In genomic region chr11:6402061-6402470, GRCh38 we compare ENCODE assay signal across 11 cellular contexts. TPM values are rescaled to one million over a fixed set of nuclear protein-coding genes. Genes with fewer than 3 reads are reported as not detected.
DNase-seq lines count a peak whose midpoint lies in the region; ATAC-seq, FAIRE-seq and TF ChIP-seq lines count a peak whose summit lies in the region.
"Had no signal": no experiment of that assay in that cellular context is flagged by ENCODE, and none has a peak within 500 bp of the region (broad histone marks: within the 10 kb centered on the region; RNA-seq: fewer than 3 reads in every experiment).

No MANE protein-coding gene starts in this region.

- no peaks in the 10 kb centered on the region for H3K9me1 ChIP-seq in K562 (ENCODE audit: control insufficient read depth, insufficient read depth, low read length)

- no peak overlapping the region for H3K27ac ChIP-seq in K562 (ENCODE audit: extremely low read depth, low read depth, low read length)
- H3K27ac ChIP-seq in gastroesophageal sphincter = no peak overlapping the region
- H3K27ac ChIP-seq: SJCRH30 had no signal

- DNase-seq in CMK (ENCODE audit: low read depth) (peak; percentile 32), K562 (ENCODE audit: extremely low read depth in 1 of 4, low spot score in 3 of 4) (peak in 1 of 4 experiments; percentile 23), NOMO-1 treated with DMSO at 0.1 percent for 48 hours (lab: John Stamatoyannopoulos, UW; ENCODE audit: unreplicated experiment) (no peak), NCI-H187 (lab: John Stamatoyannopoulos, UW) (no peak)
- no peak for DNase-seq in stimulated activated CD4-positive, alpha-beta T cell treated with anti-CD3 and anti-CD28 coated beads, Interleukin-12 subunit alpha, Interleukin-12 subunit beta, amount 100 ng/mL, for 4 hours
- DNase-seq: heart right ventricle, SJCRH30 had no signal

- in situ Hi-C loops in K562 (cut with MboI) = no loop called here

- 0 out of 4 replicates have a peak overlapping the region, but pooled peaks of 1 of the 2 experiments have one; percentile 31 for H3K9ac ChIP-seq in K562 (ENCODE audit: insufficient read depth in 1 of 2, low read depth in 2 of 2, low read length in 2 of 2)

- intact Hi-C loops in K562 (cut with micrococcal nuclease) = no loop called here

- FAIRE-seq in K562 (lab: Jason Lieb, UNC) = no peak

- no peak for TF ChIP-seq CTCF in K562 (IDR thresholded peaks at IDR 0.05 in 2 of 3, conservative IDR thresholded peaks at IDR 0.05 in 1 of 3; ENCODE audit: insufficient read depth in 2 of 3, low read depth in 1 of 3, low read length in 3 of 3)
- no peak for TF ChIP-seq CTCF in gastroesophageal sphincter (IDR thresholded peaks at IDR 0.05)

- 6% methylated on average over 12 of the region's 12 CpGs for WGBS in K562 (ENCODE audit: insufficient coverage, low coverage, missing lambda C conversion rate)
- WGBS in gastroesophageal sphincter (ENCODE audit: low coverage in 1 of 2), 2 donors = 53 to 100% methylated on average over 1 to 4 of the region's 12 CpGs

- TF ChIP-seq RAD21 in K562 (CRISPR knock-in tag; conservative IDR thresholded peaks at IDR 0.05 in 1 of 2, IDR thresholded peaks at IDR 0.05 in 1 of 2) = no peak

- TF ChIP-seq EP300 in K562 (IDR thresholded peaks at IDR 0.05; ENCODE audit: low read length) (no peak), gastroesophageal sphincter (IDR thresholded peaks at IDR 0.05) (no peak)

- H3K27me3 ChIP-seq in K562 (ENCODE audit: control insufficient read depth in 2 of 2, insufficient read depth in 2 of 2, low read length in 2 of 2) (peaks cover 25 to 64% of the 10 kb centered on the region in 2 experiments; a peak in 4 of 5 replicates), gastroesophageal sphincter (no peaks in the 10 kb centered on the region)
- H3K27me3 ChIP-seq: heart right ventricle, SJCRH30, tibial nerve had no signal

- H3K9me3 ChIP-seq in K562 (replicated peaks; ENCODE audit: control insufficient read depth, insufficient read depth, low read depth, low read length) (no peaks in the 10 kb centered on the region), gastroesophageal sphincter (no peaks in the 10 kb centered on the region)
- H3K9me3 ChIP-seq: heart right ventricle, SJCRH30, tibial nerve had no signal

- POLR2A ChIA-PET in K562 (lab: Yijun Ruan, JAX) = interaction anchor here (0.7 to 1.1 kb wide), 2 partner anchors 53 to 71 kb away, joined by 3 read pairs; no protein-coding TSS in a partner anchor

- CTCF ChIA-PET in K562 (lab: Yijun Ruan, JAX; ENCODE audit: low intra/inter-chr PET ratio) = no interaction called here

- H3K4me3 ChIP-seq in K562 (no peak overlapping the region), gastroesophageal sphincter (no peak overlapping the region)
- H3K4me3 ChIP-seq: heart right ventricle, SJCRH30, tibial nerve had no signal

- no peaks in the 10 kb centered on the region for H3K36me3 ChIP-seq in K562 (ENCODE audit: control insufficient read depth, insufficient read depth, low read length)
- peaks cover 0 to 75% of the 10 kb centered on the region in 2 donors for H3K36me3 ChIP-seq in gastroesophageal sphincter
- H3K36me3 ChIP-seq: SJCRH30 had no signal

- H3K4me1 ChIP-seq in K562 (replicated peaks in 1 of 2; ENCODE audit: control insufficient read depth in 2 of 2, insufficient read depth in 2 of 2, low read length in 2 of 2) (peaks cover 0 to 7% of the 10 kb centered on the region in 2 experiments; a peak in 3 of 5 replicates), gastroesophageal sphincter (peaks cover 0 to 42% (median 8%) of the 10 kb centered on the region in 3 donors)
- H3K4me1 ChIP-seq: SJCRH30 had no signal

- H3K79me2 ChIP-seq in K562 (ENCODE audit: control insufficient read depth, insufficient read depth, low read length) = no peaks in the 10 kb centered on the region

- H4K20me1 ChIP-seq in K562 (replicated peaks; ENCODE audit: control insufficient read depth, insufficient read depth, low read length) = 0 out of 2 replicates have a peak, but pooled peaks cover 3% of the 10 kb centered on the region

- no peak for TF ChIP-seq POLR2A in K562 (conservative IDR thresholded peaks at IDR 0.05)
- TF ChIP-seq POLR2A in gastroesophageal sphincter (IDR thresholded peaks at IDR 0.05) = no peak

- BruUV-seq in K562 (replicated peaks; lab: Mats Ljungman, UMichigan) = no TSS peak

- ATAC-seq in GM19467 (IDR thresholded peaks at IDR 0.05; ENCODE audit: unreplicated experiment) (peak; percentile 28), HG03159 (IDR thresholded peaks at IDR 0.05; ENCODE audit: unreplicated experiment) (peak; percentile 35), K562 (peak; percentile 39), gastroesophageal sphincter (no peak)

- no peak overlapping the region for H2AFZ ChIP-seq in K562 (ENCODE audit: low read depth, low read length)

- no peak overlapping the region for H3K4me2 ChIP-seq in K562 (ENCODE audit: insufficient read depth, low read length)

TF ChIP-seq in K562, 482 proteins besides CTCF, POLR2A, EP300 and RAD21 (continues in another document):
- TF ChIP-seq FOXK1 (CRISPR knock-in tag; IDR thresholded peaks at IDR 0.05; ENCODE audit: borderline replicate concordance) = no peak

RNA-seq across cellular contexts. Expression of gene SMPD1, which starts 11.8 kb away (rescaled TPM):
- 8.8 and 28.1 TPM in 2 replicates for total RNA-seq in K562 (2011; cell fraction: chromatin; rRNA removed; ENCODE audit: low replicate concordance)
- total RNA-seq in K562 (2011; cell fraction: nucleolus; rRNA removed) = 25.3 and 28.3 TPM in 2 replicates
- 17.6 and 20.9 TPM in 2 replicates for total RNA-seq in K562 (2011; cell fraction: nucleoplasm; rRNA removed)
- 5.1 and 5.2 TPM in 2 replicates for total RNA-seq in K562 (2014; rRNA removed)
- 1.9 and 2.8 TPM in 2 replicates for total RNA-seq in K562 (2014; rRNA removed; fragmentation: Illumina TruSeq; extraction: Trizol)
- 4.4 and 5.4 TPM in 2 replicates for total RNA-seq in K562 (2015; rRNA removed; fragmentation: Illumina TruSeq; extraction: Trizol)
- 8.7 and 9.9 TPM in 2 replicates for total RNA-seq in K562 (2021)
- polyA plus RNA-seq in K562 (2011; rRNA removed) = 4.0 and 6.5 TPM in 2 replicates
- 6.9 and 9.9 TPM in 2 replicates for polyA plus RNA-seq in K562 (2011; cell fraction: cytosol; rRNA removed)
- 17.5 and 18.4 TPM in 2 replicates for polyA plus RNA-seq in K562 (2011; cell fraction: nucleus; rRNA removed)
- polyA plus RNA-seq in K562 (2012) = 9.9 and 26.6 TPM in 2 replicates
- 7.6 and 9.1 TPM in 2 replicates for polyA plus RNA-seq in K562 (2014; fragmentation: Illumina TruSeq; extraction: Trizol)
- polyA plus RNA-seq in K562 (2014; fragmentation: Nextera tagmentation; extraction: Ambion mirVana) = 1 to 10 TPM in 1 of 2 experiments, under 1 TPM in 1; 0.90 to 1.8 TPM
- polyA plus RNA-seq in K562 (2014; rRNA removed) = 5.9 and 8.0 TPM in 2 replicates
- polyA minus RNA-seq in K562 (2011; rRNA and poly(A)+ RNA removed) = 3.8 and 4.1 TPM in 2 replicates
- polyA minus RNA-seq in K562 (2011; cell fraction: cytosol; rRNA and poly(A)+ RNA removed) = 5.3 and 6.4 TPM in 2 replicates
- polyA minus RNA-seq in K562 (2011; cell fraction: nucleus; rRNA and poly(A)+ RNA removed) = 5.1 and 6.3 TPM in 2 replicates
- 10 to 100 TPM; 26.6 to 37.8 (median 33.5) TPM for total RNA-seq in gastroesophageal sphincter

RNA-seq across cellular contexts. Expression of gene APBB1, which starts 16.8 kb away (rescaled TPM):
- total RNA-seq in K562 (2011; cell fraction: chromatin; rRNA removed; ENCODE audit: low replicate concordance) = 1.4 TPM in 1 of 2 replicates, not detected in the other
- 0.39 and 1.3 TPM in 2 replicates for total RNA-seq in K562 (2011; cell fraction: nucleolus; rRNA removed)
- 0.44 TPM in 1 of 2 replicates, not detected in the other for total RNA-seq in K562 (2011; cell fraction: nucleoplasm; rRNA removed)
- total RNA-seq in K562 (2014; rRNA removed) = 0.73 and 0.98 TPM in 2 replicates
- 0.18 and 0.41 TPM in 2 replicates for total RNA-seq in K562 (2014; rRNA removed; fragmentation: Illumina TruSeq; extraction: Trizol)
- total RNA-seq in K562 (2015; rRNA removed; fragmentation: Illumina TruSeq; extraction: Trizol) = 0.11 and 0.15 TPM in 2 replicates
- 0.60 and 0.63 TPM in 2 replicates for total RNA-seq in K562 (2021)
- 0.20 and 0.40 TPM in 2 replicates for polyA plus RNA-seq in K562 (2011; rRNA removed)
- 0.24 and 0.88 TPM in 2 replicates for polyA plus RNA-seq in K562 (2011; cell fraction: cytosol; rRNA removed)
- polyA plus RNA-seq in K562 (2011; cell fraction: nucleus; rRNA removed) = 0.48 and 1.3 TPM in 2 replicates
- polyA plus RNA-seq in K562 (2012) = 0.36 and 1.1 TPM in 2 replicates
- polyA plus RNA-seq in K562 (2014; fragmentation: Illumina TruSeq; extraction: Trizol) = 0.46 and 0.47 TPM in 2 replicates
- under 1 TPM; 0.04 to 0.11 TPM for polyA plus RNA-seq in K562 (2014; fragmentation: Nextera tagmentation; extraction: Ambion mirVana)
- 0.34 and 0.44 TPM in 2 replicates for polyA plus RNA-seq in K562 (2014; rRNA removed)
- 0.39 and 0.42 TPM in 2 replicates for polyA minus RNA-seq in K562 (2011; rRNA and poly(A)+ RNA removed)
- polyA minus RNA-seq in K562 (2011; cell fraction: cytosol; rRNA and poly(A)+ RNA removed) = 0.38 TPM in 1 of 2 replicates, not detected in the other
- polyA minus RNA-seq in K562 (2011; cell fraction: nucleus; rRNA and poly(A)+ RNA removed) = 0.54 and 0.56 TPM in 2 replicates
- total RNA-seq in gastroesophageal sphincter = 100 to 1,000 TPM in 1 of 4 donors, 10 to 100 TPM in 3; 55.9 to 149 (median 73.1) TPM

RNA-seq across cellular contexts. Expression of gene HPX, which starts 38.7 kb away (rescaled TPM):
- not detected in 2 replicates for total RNA-seq in K562 (2011; cell fraction: chromatin; rRNA removed; ENCODE audit: low replicate concordance)
- 0.39 and 0.50 TPM in 2 replicates for total RNA-seq in K562 (2011; cell fraction: nucleolus; rRNA removed)
- total RNA-seq in K562 (2011; cell fraction: nucleoplasm; rRNA removed) = 0.37 TPM in 1 of 2 replicates, not detected in the other
- total RNA-seq in K562 (2014; rRNA removed) (0.49 TPM in 1 of 2 replicates, not detected in the other), K562 (2014; rRNA removed; fragmentation: Illumina TruSeq; extraction: Trizol) (0.16 and 0.29 TPM in 2 replicates), K562 (2015; rRNA removed; fragmentation: Illumina TruSeq; extraction: Trizol) (0.14 and 0.15 TPM in 2 replicates), K562 (2021) (1.2 and 1.4 TPM in 2 replicates), gastroesophageal sphincter (1 to 10 TPM in 1 of 4 donors, under 1 TPM in 1, not detected in 2; 0.31 to 3.6 TPM)
- polyA plus RNA-seq in K562 (2011; rRNA removed) (0.24 and 0.29 TPM in 2 replicates), K562 (2014; fragmentation: Illumina TruSeq; extraction: Trizol) (0.12 and 0.71 TPM in 2 replicates), K562 (2014; fragmentation: Nextera tagmentation; extraction: Ambion mirVana) (under 1 TPM; 0.79 to 0.94 TPM), K562 (2014; rRNA removed) (0.57 and 0.69 TPM in 2 replicates)
- polyA plus RNA-seq in K562 (2011; cell fraction: cytosol; rRNA removed) = 0.56 and 0.61 TPM in 2 replicates
- 0.57 and 0.65 TPM in 2 replicates for polyA plus RNA-seq in K562 (2011; cell fraction: nucleus; rRNA removed)
- 0.48 and 0.55 TPM in 2 replicates for polyA plus RNA-seq in K562 (2012)
- polyA minus RNA-seq in K562 (2011; rRNA and poly(A)+ RNA removed) = 0.24 TPM in 1 of 2 replicates, not detected in the other
- polyA minus RNA-seq in K562 (2011; cell fraction: cytosol; rRNA and poly(A)+ RNA removed) = not detected in 2 replicates
- 0.22 TPM in 1 of 2 replicates, not detected in the other for polyA minus RNA-seq in K562 (2011; cell fraction: nucleus; rRNA and poly(A)+ RNA removed)
- total RNA-seq: SJCRH30 had no signal

Comparison
In these comparisons a context has a peak if more than half of its experiments do, and no peak if none do; other contexts are left out.
1. RNA of gene APBB1, which starts 16.8 kb away (total RNA-seq): 55.9 to 149 TPM in gastroesophageal sphincter; 0.11 to 1.4 TPM in K562; every median in the first group is over 10 times any median in the second.